In genomic region chr11:75288846-75289760, GRCh38 we compare ENCODE assay signal across 21 cellular contexts. TPM values are rescaled to one million over a fixed set of nuclear protein-coding genes. Genes with fewer than 3 reads are reported as not detected.
A peak's percentile ranks its signal among the peaks of the same experiment; 100 is the strongest.
DNase-seq lines count a peak whose midpoint lies in the region; ATAC-seq and TF ChIP-seq lines count a peak whose summit lies in the region.
"Had no signal": no experiment of that assay in that cellular context is flagged by ENCODE, and none has a peak within 500 bp of the region (broad histone marks: within the 10 kb centered on the region; RNA-seq: fewer than 3 reads in every experiment).

No MANE protein-coding gene starts in this region.

- ATAC-seq in CD8-positive, alpha-beta T cell, result no peak
- ATAC-seq in WTC11, result no peak
- no peak for ATAC-seq in GM19351 (IDR thresholded peaks at IDR 0.05; ENCODE audit: unreplicated experiment)
- ATAC-seq in HG02610 (IDR thresholded peaks at IDR 0.05; ENCODE audit: unreplicated experiment), result no peak
- ATAC-seq: HCT116, left colon had no signal

- no peak for DNase-seq in CD8-positive, alpha-beta T cell
- DNase-seq in WTC11 (ENCODE audit: low spot score) (no peak), fibroblast of the aortic adventitia (ENCODE audit: low read depth) (peak; percentile 59), prostate gland (ENCODE audit: low spot score) (peak; percentile 78), DMS153 (lab: John Stamatoyannopoulos, UW) (no peak)
- DNase-seq: activated CD4-positive, alpha-beta T cell treated with anti-CD3 and anti-CD28 coated beads, Interleukin-2, amount 10 ng/mL, durations not matched to agents 7 days and 5 days; activated naive CD4-positive, alpha-beta T cell; brain microvascular endothelial cell; CD4-positive, alpha-beta memory T cell; EL; left colon; NCI-H1436 treated with DMSO at 0.1 percent for 48 hours; NCI-H2227 treated with DMSO at 0.1 percent for 48 hours; stimulated activated CD4-positive, alpha-beta T cell treated with anti-CD3 and anti-CD28 coated beads, Interleukin-4, amount 100 ng/mL, for 4 hours; stimulated activated CD8-positive, alpha-beta memory T cell treated with anti-CD3 and anti-CD28 coated beads, Interleukin-4, amount 100 ng/mL, for 48 hours had no signal

- no peaks in the 10 kb centered on the region for H3K27me3 ChIP-seq in CD8-positive, alpha-beta T cell (ENCODE audit: insufficient read depth, low read length)
- H3K27me3 ChIP-seq in prostate gland (replicated peaks; ENCODE audit: insufficient read depth), result no peaks in the 10 kb centered on the region
- H3K27me3 ChIP-seq: brain microvascular endothelial cell had no signal

- POLR2A ChIA-PET in CD8-positive, alpha-beta T cell (lab: Charles Lee), result interaction anchor here (0.5 kb wide), 1 partner anchor 40 kb away, joined by 4 read pairs; no protein-coding TSS in a partner anchor
- POLR2A ChIA-PET in WTC11 (lab: Charles Lee), result no interaction called here

- peaks cover 13% of the 10 kb centered on the region for H3K4me1 ChIP-seq in CD8-positive, alpha-beta T cell (ENCODE audit: insufficient read depth, low read length)
- peaks cover 6% of the 10 kb centered on the region for H3K4me1 ChIP-seq in prostate gland (replicated peaks)

- no peak for TF ChIP-seq POLR2A in prostate gland (IDR thresholded peaks at IDR 0.05)

- H3K36me3 ChIP-seq in CD8-positive, alpha-beta T cell (ENCODE audit: insufficient read depth, low read length), result peaks cover 9% of the 10 kb centered on the region
- H3K36me3 ChIP-seq in prostate gland, result no peaks in the 10 kb centered on the region
- H3K36me3 ChIP-seq: brain microvascular endothelial cell had no signal

- no peak overlapping the region for H3K4me3 ChIP-seq in CD8-positive, alpha-beta T cell (ENCODE audit: low read depth, low read length)
- H3K4me3 ChIP-seq in fibroblast of the aortic adventitia (ENCODE audit: low read depth, low read length) (no peak overlapping the region), prostate gland (no peak overlapping the region)
- H3K4me3 ChIP-seq: skin epidermis, thoracic aorta had no signal

- no peak overlapping the region for H3K27ac ChIP-seq in CD8-positive, alpha-beta T cell (ENCODE audit: low read depth, low read length)
- H3K27ac ChIP-seq in prostate gland, result peak overlapping the region in 1 of 2 donors; percentile 43
- H3K27ac ChIP-seq: brain microvascular endothelial cell, skin epidermis, thoracic aorta had no signal

- H3K27ac Mint-ChIP-seq in CD8-positive, alpha-beta T cell, result peak overlapping the region; percentile 45
- H3K27ac Mint-ChIP-seq in WTC11, result 0 out of 2 replicates have a peak overlapping the region, but pooled peaks have one; percentile 16
- H3K27ac Mint-ChIP-seq: activated CD4-positive, alpha-beta T cell treated with anti-CD3 and anti-CD28 coated beads, Interleukin-2, amount 10 ng/mL, durations not matched to agents 7 days and 5 days had no signal

- H3K27me3 Mint-ChIP-seq in CD8-positive, alpha-beta T cell (ENCODE audit: low read depth), result no peaks in the 10 kb centered on the region
- no peaks in the 10 kb centered on the region for H3K27me3 Mint-ChIP-seq in WTC11 (ENCODE audit: low read depth)
- H3K27me3 Mint-ChIP-seq: activated CD4-positive, alpha-beta T cell treated with anti-CD3 and anti-CD28 coated beads, Interleukin-2, amount 10 ng/mL, durations not matched to agents 7 days and 5 days; CD4-positive, alpha-beta memory T cell had no signal

- WGBS in prostate gland, result 59% methylated on average over 17 of the region's 17 CpGs

- peaks cover 53% of the 10 kb centered on the region for H3K36me3 Mint-ChIP-seq in CD8-positive, alpha-beta T cell
- H3K36me3 Mint-ChIP-seq in WTC11, result peaks cover 13% of the 10 kb centered on the region

- no peak for TF ChIP-seq CTCF in CD8-positive, alpha-beta T cell (IDR thresholded peaks at IDR 0.05)
- TF ChIP-seq CTCF in WTC11 (IDR thresholded peaks at IDR 0.05), result no peak
- no peak for TF ChIP-seq CTCF in fibroblast of the aortic adventitia (IDR thresholded peaks at IDR 0.05; ENCODE audit: insufficient read depth, low read length)
- TF ChIP-seq CTCF in prostate gland (IDR thresholded peaks at IDR 0.05), result no peak

- no peak overlapping the region for H3K4me3 Mint-ChIP-seq in CD8-positive, alpha-beta T cell
- H3K4me3 Mint-ChIP-seq in WTC11, result no peak overlapping the region
- H3K4me3 Mint-ChIP-seq: activated CD4-positive, alpha-beta T cell treated with anti-CD3 and anti-CD28 coated beads, Interleukin-2, amount 10 ng/mL, durations not matched to agents 7 days and 5 days; CD4-positive, alpha-beta memory T cell had no signal

- CTCF ChIA-PET in CD8-positive, alpha-beta T cell (lab: Charles Lee), result interaction anchor here (0.6 to 2.7 kb wide), 4 partner anchors 9 to 151 kb away, joined by 4 to 23 read pairs (median 8); no protein-coding TSS in a partner anchor
- CTCF ChIA-PET in WTC11 (lab: Charles Lee), result interaction anchor here (0.6 to 4.8 kb wide), 8 partner anchors 9 to 228 kb away, joined by 3 to 25 read pairs (median 3); no protein-coding TSS in a partner anchor

- intact Hi-C loops in CD8-positive, alpha-beta T cell (cut with DNase I, micrococcal nuclease), result no loop called here
- intact Hi-C loops in prostate gland (cut with DNase I), result no loop called here

- H3K9me3 Mint-ChIP-seq in CD8-positive, alpha-beta T cell, result no peaks in the 10 kb centered on the region
- no peaks in the 10 kb centered on the region for H3K9me3 Mint-ChIP-seq in WTC11
- H3K9me3 Mint-ChIP-seq: activated CD4-positive, alpha-beta T cell treated with anti-CD3 and anti-CD28 coated beads, Interleukin-2, amount 10 ng/mL, durations not matched to agents 7 days and 5 days; CD4-positive, alpha-beta memory T cell had no signal

- H3K9me3 ChIP-seq in CD8-positive, alpha-beta T cell (ENCODE audit: low read length), result no peaks in the 10 kb centered on the region
- no peaks in the 10 kb centered on the region for H3K9me3 ChIP-seq in prostate gland
- H3K9me3 ChIP-seq: thoracic aorta had no signal

- H3K4me1 Mint-ChIP-seq in CD8-positive, alpha-beta T cell (ENCODE audit: low read depth), result peaks cover 18% of the 10 kb centered on the region
- peaks cover 29% of the 10 kb centered on the region for H3K4me1 Mint-ChIP-seq in WTC11
- H3K4me1 Mint-ChIP-seq: activated CD4-positive, alpha-beta T cell treated with anti-CD3 and anti-CD28 coated beads, Interleukin-2, amount 10 ng/mL, durations not matched to agents 7 days and 5 days had no signal

TF ChIP-seq in WTC11, 78 proteins besides CTCF, POLR2A, EP300 and RAD21:
- TF ChIP-seq CREM (CRISPR knock-in tag; IDR thresholded peaks at IDR 0.05), result no peak
- TF ChIP-seq FOXP4 (CRISPR knock-in tag; IDR thresholded peaks at IDR 0.05), result no peak
- TF ChIP-seq TP53 (CRISPR knock-in tag; IDR thresholded peaks at IDR 0.05), result no peak
- TF ChIP-seq NR3C1 (CRISPR knock-in tag; conservative IDR thresholded peaks at IDR 0.05; ENCODE audit: low read depth), result no peak
- TF ChIP-seq EMX1 (CRISPR knock-in tag; IDR thresholded peaks at IDR 0.05), result no peak
- no peak for TF ChIP-seq ELF4 (CRISPR knock-in tag; IDR thresholded peaks at IDR 0.05; ENCODE audit: low read depth)
- TF ChIP-seq CDX4 (CRISPR knock-in tag; IDR thresholded peaks at IDR 0.05; ENCODE audit: borderline replicate concordance), result no peak
- TF ChIP-seq ATF1 (CRISPR knock-in tag; IDR thresholded peaks at IDR 0.05), result no peak
- no peak for TF ChIP-seq MYBL2 (CRISPR knock-in tag; IDR thresholded peaks at IDR 0.05)
- no peak for TF ChIP-seq NR1H2 (CRISPR knock-in tag; IDR thresholded peaks at IDR 0.05)
- TF ChIP-seq IRF1 (CRISPR knock-in tag; IDR thresholded peaks at IDR 0.05), result no peak

RNA-seq across cellular contexts. Expression of gene TPBGL, which starts 48.5 kb away (rescaled TPM):
- under 1 TPM; 0.31 to 0.43 TPM for total RNA-seq in CD8-positive, alpha-beta T cell
- total RNA-seq in WTC11 (2021) (0.37 to 0.78 TPM (median 0.60 TPM) in 3 replicates), fibroblast of the aortic adventitia (ENCODE audit: low replicate concordance) (0.08 TPM in 1 of 2 replicates, not detected in the other), prostate gland (1 to 10 TPM in 1 of 2 donors, under 1 TPM in 1; 0.68 to 8.3 TPM)
- total RNA-seq: osteocyte had no signal

Comparison
In these comparisons a context has a peak if more than half of its experiments do, and no peak if none do; other contexts are left out.
1. DNase-seq: peak in fibroblast of the aortic adventitia (single experiment) and prostate gland (single experiment); none in CD8-positive, alpha-beta T cell (0 of 7), WTC11 (single experiment) and DMS153 (single experiment).